8 cellular contexts compared by ENCODE assay signal in the genomic region with DNA sequence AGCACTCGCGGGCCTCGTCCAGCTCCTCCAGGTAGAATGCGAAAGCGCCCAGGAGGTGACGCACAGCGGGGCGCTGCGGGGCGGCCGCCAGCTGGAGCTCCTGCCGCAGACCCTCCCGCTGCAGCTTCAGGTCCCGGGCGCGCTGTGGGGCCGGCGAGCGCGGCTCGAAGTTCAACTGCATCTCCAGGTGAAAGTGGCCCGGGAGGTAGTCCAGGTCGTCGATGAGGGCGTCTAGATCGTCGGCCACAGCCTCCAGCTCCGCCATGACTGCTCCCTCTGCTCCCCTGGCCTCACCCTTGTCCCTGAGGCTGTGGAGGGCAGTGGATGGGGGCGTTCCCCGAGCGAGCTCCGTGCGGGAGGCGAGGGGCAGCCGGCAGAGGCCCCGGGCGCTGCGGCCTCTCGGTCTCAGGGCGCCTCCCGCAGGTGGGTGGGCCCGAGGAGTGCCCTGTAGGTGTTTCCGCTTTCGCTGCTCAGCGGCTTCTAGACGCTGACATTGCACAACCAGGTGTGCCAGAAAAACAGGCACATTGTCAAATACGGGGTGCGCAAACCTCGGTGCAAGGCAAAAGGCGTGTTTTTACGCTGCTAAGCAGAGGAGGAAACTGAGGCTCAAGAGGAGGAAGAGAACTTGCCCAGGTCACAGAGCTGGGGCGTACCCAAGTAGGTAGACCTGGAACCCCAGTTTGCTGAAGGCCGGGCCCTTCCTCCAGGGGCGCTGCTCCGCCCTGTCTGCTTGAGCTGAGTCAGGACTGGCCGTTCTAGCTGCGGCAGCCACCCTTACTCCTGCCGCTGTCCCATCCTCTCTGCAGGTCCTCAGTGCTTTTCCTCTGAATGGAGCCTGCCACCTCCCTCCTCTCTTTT. TPM values are rescaled to one million over a fixed set of nuclear protein-coding genes. Genes with fewer than 3 reads are reported as not detected.
A peak's percentile ranks its signal among the peaks of the same experiment; 100 is the strongest.
DNase-seq lines count a peak whose midpoint lies in the region; ATAC-seq, FAIRE-seq and TF ChIP-seq lines count a peak whose summit lies in the region.

TTC22 (minus strand) TSS at position 425 of the 861 bp plus-strand sequence; CDS start at position 265, 160 bp downstream.

- DNase-seq in CD14-positive monocyte (ENCODE audit: low spot score) (no peak), WTC11 (ENCODE audit: low spot score) (peak; percentile 58), memory B cell (ENCODE audit: low spot score in 2 of 2) (peak; percentile 56 to 68), H54 (ENCODE audit: insufficient read length, low spot score) (no peak)
- peak; percentile 67 for DNase-seq in central memory CD4-positive, alpha-beta T cell
- DNase-seq in stimulated activated CD8-positive, alpha-beta memory T cell treated with anti-CD3 and anti-CD28 coated beads, Interleukin-4, amount 100 ng/mL, for 1 hour (ENCODE audit: low read depth in 2 of 2, low spot score in 1 of 2) = peak; percentile 40

- peaks cover 22 to 38% (median 27%) of the 10 kb centered on the region in 3 donors for H3K27me3 Mint-ChIP-seq in CD14-positive monocyte (ENCODE audit: low read depth in 3 of 3)
- H3K27me3 Mint-ChIP-seq in WTC11 (ENCODE audit: low read depth) = peaks cover 13% of the 10 kb centered on the region
- no peaks in the 10 kb centered on the region for H3K27me3 Mint-ChIP-seq in memory B cell

- POLR2A ChIA-PET in WTC11 (lab: Charles Lee) = interaction anchor here (1.3 kb wide), 1 partner anchor 9 kb away, joined by 3 read pairs; no protein-coding TSS in a partner anchor

- H3K9me3 Mint-ChIP-seq in CD14-positive monocyte = peaks cover 0 to 5% (median 0%) of the 10 kb centered on the region in 7 donors
- no peaks in the 10 kb centered on the region for H3K9me3 Mint-ChIP-seq in WTC11
- H3K9me3 Mint-ChIP-seq in memory B cell = no peaks in the 10 kb centered on the region

- ATAC-seq in GM19455 (IDR thresholded peaks at IDR 0.05; ENCODE audit: unreplicated experiment) (peak; percentile 81), HG03565 (IDR thresholded peaks at IDR 0.05; ENCODE audit: unreplicated experiment) (peak; percentile 60), WTC11 (peak; percentile 89), memory B cell (ENCODE audit: low read depth) (peak; percentile 89)

- peak; percentile 58 for TF ChIP-seq CTCF in CD14-positive monocyte (IDR thresholded peaks at IDR 0.05)
- TF ChIP-seq CTCF in WTC11 (IDR thresholded peaks at IDR 0.05) = no peak

- peaks cover 0 to 2% of the 10 kb centered on the region in 2 donors for H3K36me3 Mint-ChIP-seq in CD14-positive monocyte
- H3K36me3 Mint-ChIP-seq in WTC11 = no peaks in the 10 kb centered on the region
- peaks cover 3% of the 10 kb centered on the region for H3K36me3 Mint-ChIP-seq in memory B cell

- H3K4me1 Mint-ChIP-seq in CD14-positive monocyte = peaks cover 20% of the 10 kb centered on the region
- 0 out of 2 replicates have a peak, but pooled peaks cover 6% of the 10 kb centered on the region for H3K4me1 Mint-ChIP-seq in WTC11
- peaks cover 34% of the 10 kb centered on the region for H3K4me1 Mint-ChIP-seq in memory B cell

- FAIRE-seq in H54 (lab: Jason Lieb, UNC) = no peak

- peak within 1 kb of the TSS in 1 of 7 donors; percentile 57 for H3K27ac Mint-ChIP-seq in CD14-positive monocyte
- H3K27ac Mint-ChIP-seq in WTC11 = no peak within 1 kb of the TSS
- H3K27ac Mint-ChIP-seq in memory B cell = peak within 1 kb of the TSS; percentile 72

- CTCF ChIA-PET in WTC11 (lab: Charles Lee) = interaction anchor here (0.6 to 2.6 kb wide), 52 partner anchors 8 to 809 kb away, joined by 3 to 47 read pairs (median 4); partner anchors contain the start of genes ACOT11, BSND, DHCR24 and PCSK9

- no peak for TF ChIP-seq POLR2A in H54 (IDR thresholded peaks at IDR 0.05; ENCODE audit: low read depth, low read length)

- intact Hi-C loops in CD14-positive monocyte (cut with micrococcal nuclease) = no loop called here

- H3K4me3 Mint-ChIP-seq in CD14-positive monocyte = peak within 1 kb of the TSS; percentile 69 to 86
- H3K4me3 Mint-ChIP-seq in WTC11 = peak within 1 kb of the TSS; percentile 31
- peak within 1 kb of the TSS; percentile 96 for H3K4me3 Mint-ChIP-seq in memory B cell

TF ChIP-seq in WTC11, 78 proteins besides CTCF, POLR2A, EP300 and RAD21:
- no peak for TF ChIP-seq ZNF121 (CRISPR knock-in tag; IDR thresholded peaks at IDR 0.05)
- 0 out of 2 replicates have a peak, but pooled peaks have one; percentile 34 for TF ChIP-seq TEAD1 (CRISPR knock-in tag; IDR thresholded peaks at IDR 0.05)
- TF ChIP-seq ATF1 (CRISPR knock-in tag; IDR thresholded peaks at IDR 0.05) = 0 out of 2 replicates have a peak, but pooled peaks have one; percentile 48
- no peak for TF ChIP-seq CBFB (CRISPR knock-in tag; IDR thresholded peaks at IDR 0.05; ENCODE audit: low read depth)
- TF ChIP-seq, protein P1, sequence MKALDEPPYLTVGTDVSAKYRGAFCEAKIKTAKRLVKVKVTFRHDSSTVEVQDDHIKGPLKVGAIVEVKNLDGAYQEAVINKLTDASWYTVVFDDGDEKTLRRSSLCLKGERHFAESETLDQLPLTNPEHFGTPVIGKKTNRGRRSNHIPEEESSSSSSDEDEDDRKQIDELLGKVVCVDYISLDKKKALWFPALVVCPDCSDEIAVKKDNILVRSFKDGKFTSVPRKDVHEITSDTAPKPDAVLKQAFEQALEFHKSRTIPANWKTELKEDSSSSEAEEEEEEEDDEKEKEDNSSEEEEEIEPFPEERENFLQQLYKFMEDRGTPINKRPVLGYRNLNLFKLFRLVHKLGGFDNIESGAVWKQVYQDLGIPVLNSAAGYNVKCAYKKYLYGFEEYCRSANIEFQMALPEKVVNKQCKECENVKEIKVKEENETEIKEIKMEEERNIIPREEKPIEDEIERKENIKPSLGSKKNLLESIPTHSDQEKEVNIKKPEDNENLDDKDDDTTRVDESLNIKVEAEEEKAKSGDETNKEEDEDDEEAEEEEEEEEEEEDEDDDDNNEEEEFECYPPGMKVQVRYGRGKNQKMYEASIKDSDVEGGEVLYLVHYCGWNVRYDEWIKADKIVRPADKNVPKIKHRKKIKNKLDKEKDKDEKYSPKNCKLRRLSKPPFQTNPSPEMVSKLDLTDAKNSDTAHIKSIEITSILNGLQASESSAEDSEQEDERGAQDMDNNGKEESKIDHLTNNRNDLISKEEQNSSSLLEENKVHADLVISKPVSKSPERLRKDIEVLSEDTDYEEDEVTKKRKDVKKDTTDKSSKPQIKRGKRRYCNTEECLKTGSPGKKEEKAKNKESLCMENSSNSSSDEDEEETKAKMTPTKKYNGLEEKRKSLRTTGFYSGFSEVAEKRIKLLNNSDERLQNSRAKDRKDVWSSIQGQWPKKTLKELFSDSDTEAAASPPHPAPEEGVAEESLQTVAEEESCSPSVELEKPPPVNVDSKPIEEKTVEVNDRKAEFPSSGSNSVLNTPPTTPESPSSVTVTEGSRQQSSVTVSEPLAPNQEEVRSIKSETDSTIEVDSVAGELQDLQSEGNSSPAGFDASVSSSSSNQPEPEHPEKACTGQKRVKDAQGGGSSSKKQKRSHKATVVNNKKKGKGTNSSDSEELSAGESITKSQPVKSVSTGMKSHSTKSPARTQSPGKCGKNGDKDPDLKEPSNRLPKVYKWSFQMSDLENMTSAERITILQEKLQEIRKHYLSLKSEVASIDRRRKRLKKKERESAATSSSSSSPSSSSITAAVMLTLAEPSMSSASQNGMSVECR (CRISPR knock-in tag; IDR thresholded peaks at IDR 0.05; ENCODE audit: borderline replicate concordance) = 0 out of 2 replicates have a peak, but pooled peaks have one; percentile 38
- peak; percentile 56 for TF ChIP-seq MAX (CRISPR knock-in tag; IDR thresholded peaks at IDR 0.05)

RNA-seq across cellular contexts. Expression of gene TTC22, which starts in this region (rescaled TPM):
- under 1 TPM in 1 of 2 donors, not detected in 1; 0.04 TPM for polyA plus RNA-seq in CD14-positive monocyte
- 0.63 to 0.99 TPM (median 0.69 TPM) in 3 replicates for total RNA-seq in WTC11 (2021)

Comparison
In these comparisons a context has a peak if more than half of its experiments do, and no peak if none do; other contexts are left out.
1. Peak in DNase-seq and ATAC-seq in WTC11; RNA of the gene not detected or under 1 TPM.
2. DNase-seq: peak in central memory CD4-positive, alpha-beta T cell (single experiment), memory B cell (2 of 2) and stimulated activated CD8-positive, alpha-beta memory T cell treated with anti-CD3 and anti-CD28 coated beads, Interleukin-4, amount 100 ng/mL, for 1 hour (2 of 2); none in CD14-positive monocyte (single experiment) and H54 (single experiment).
3. H3K4me3 Mint-ChIP-seq: peak in every context shown above with its lines; median percentile 96 in memory B cell; 78 in CD14-positive monocyte; 31 in WTC11.
4. Peak in every context shown above with its lines, with median percentiles within 50 percentile points of each other: ATAC-seq.